Comparison of ENCODE assay signal across 8 cellular contexts in the genomic region with DNA sequence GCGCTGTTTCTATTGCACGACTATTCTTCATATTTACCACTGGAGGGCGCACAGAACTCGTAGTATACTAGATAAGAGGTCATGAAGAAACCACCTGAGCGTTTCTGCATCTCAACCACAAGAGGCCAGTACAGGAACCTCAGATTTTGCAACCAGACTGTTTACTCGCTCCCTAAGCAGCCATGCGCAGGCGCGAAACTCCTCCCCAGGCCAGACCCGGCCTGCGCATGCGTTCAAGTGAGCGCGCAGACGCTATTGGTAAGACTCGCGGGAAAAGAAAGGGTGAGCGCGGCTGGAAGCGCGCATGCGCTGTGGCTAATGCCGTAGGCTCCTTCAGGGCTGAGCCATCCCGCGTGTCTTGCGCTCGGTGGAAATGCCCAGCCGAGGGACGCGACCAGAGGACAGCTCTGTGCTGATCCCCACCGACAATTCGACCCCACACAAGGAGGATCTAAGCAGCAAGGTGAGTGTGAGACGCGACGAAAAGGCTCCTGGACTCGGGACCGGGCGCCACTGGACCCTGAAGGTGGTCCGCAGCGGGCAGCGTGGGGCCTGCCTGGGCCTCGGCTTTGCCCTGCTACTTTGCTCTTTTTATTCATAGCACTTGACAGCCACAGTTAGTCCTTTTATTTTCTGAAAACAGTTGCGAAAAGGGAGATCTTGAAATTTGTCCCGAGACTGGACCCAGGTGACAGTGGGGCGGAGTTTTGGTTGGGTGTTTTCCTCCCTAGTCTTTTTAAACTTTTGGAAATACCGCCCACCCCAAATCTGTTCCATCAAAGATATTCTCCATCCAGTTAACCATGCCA. TPM values are rescaled to one million over a fixed set of nuclear protein-coding genes. Genes with fewer than 3 reads are reported as not detected.
DNase-seq lines count a peak whose midpoint lies in the region; ATAC-seq and TF ChIP-seq lines count a peak whose summit lies in the region.

Gene ASNSD1, plus strand, starts transcription at position 312 of the 809 bp plus-strand sequence. CDS start 4,674 bp downstream, outside the sequence.

- TF ChIP-seq CTCF in GM12875 (IDR thresholded peaks at IDR 0.05; ENCODE audit: borderline replicate concordance, insufficient read depth, low read depth, low read length) (peak; percentile 82), adrenal gland (IDR thresholded peaks at IDR 0.05) (peak; percentile 94 to 100 (median 99)), heart left ventricle (IDR thresholded peaks at IDR 0.05) (peak in 11 of 12 donors; percentile 88 to 99 (median 97)), upper lobe of left lung (IDR thresholded peaks at IDR 0.05) (peak; percentile 83 to 99 (median 97))

- WGBS in adrenal gland, 4 donors = 0 to 1% (median 1%) methylated on average over 29 to 46 of the region's 46 CpGs
- 0 to 1% (median 0%) methylated on average over 28 to 46 of the region's 46 CpGs for WGBS in heart left ventricle, 4 donors
- WGBS in upper lobe of left lung, 2 donors = 0% methylated on average over 34 to 45 of the region's 46 CpGs

- peak within 1 kb of the TSS; percentile 84 for H3K4me3 ChIP-seq in GM12875 (ENCODE audit: low read depth, low read length)
- H3K4me3 ChIP-seq in adrenal gland = peak within 1 kb of the TSS; percentile 69 to 90 (median 84)
- peak within 1 kb of the TSS; percentile 59 to 100 (median 81) for H3K4me3 ChIP-seq in heart left ventricle
- peak within 1 kb of the TSS; percentile 66 to 90 (median 82) for H3K4me3 ChIP-seq in upper lobe of left lung

- intact Hi-C loops in adrenal gland (cut with DNase I) = no loop called here
- intact Hi-C loops in heart left ventricle (cut with DNase I) = loop anchor here (1.0 to 10.0 kb wide), 9 partner anchors 13 to 121 kb away; partner anchors contain the start of genes OSGEPL1 (in 4 of the 10), ANKAR (in 2 of the 10), ORMDL1 (in 1 of the 10) and PMS1 (in 1 of the 10)

- TF ChIP-seq POLR2A in adrenal gland (IDR thresholded peaks at IDR 0.05) = peak; percentile 65 to 97
- TF ChIP-seq POLR2A in heart left ventricle (IDR thresholded peaks at IDR 0.05) = peak; percentile 23 to 88
- peak in 3 of 4 donors; percentile 83 to 91 (median 87) for TF ChIP-seq POLR2A in upper lobe of left lung (IDR thresholded peaks at IDR 0.05)

- peak; percentile 97 for ATAC-seq in HG02798 (IDR thresholded peaks at IDR 0.05; ENCODE audit: poor library complexity, unreplicated experiment)
- peak; percentile 97 to 98 (median 98) for ATAC-seq in heart left ventricle
- ATAC-seq in upper lobe of left lung (ENCODE audit: low FRiP score in 2 of 2) = peak; percentile 98

- H3K27me3 ChIP-seq in adrenal gland (no peaks in the 10 kb centered on the region), heart left ventricle (no peaks in the 10 kb centered on the region), upper lobe of left lung (no peaks in the 10 kb centered on the region)

- H3K36me3 ChIP-seq in adrenal gland (replicated peaks in 1 of 2) (peaks cover 0 to 11% of the 10 kb centered on the region in 2 donors), heart left ventricle (peaks cover 0 to 27% (median 10%) of the 10 kb centered on the region in 9 donors), upper lobe of left lung (peaks cover 0 to 13% (median 3%) of the 10 kb centered on the region in 4 donors)

- no peaks in the 10 kb centered on the region for H3K9me3 ChIP-seq in adrenal gland (replicated peaks in 1 of 3)
- no peaks in the 10 kb centered on the region for H3K9me3 ChIP-seq in heart left ventricle
- H3K9me3 ChIP-seq in upper lobe of left lung = no peaks in the 10 kb centered on the region

- peak in 1 of 4 donors; percentile 28 for TF ChIP-seq EP300 in upper lobe of left lung (IDR thresholded peaks at IDR 0.05)

- peak within 1 kb of the TSS in 4 of 5 donors; percentile 59 to 92 (median 81) for H3K27ac ChIP-seq in adrenal gland
- peak within 1 kb of the TSS in 11 of 12 donors; percentile 63 to 91 (median 82) for H3K27ac ChIP-seq in heart left ventricle
- peak within 1 kb of the TSS; percentile 80 to 97 (median 88) for H3K27ac ChIP-seq in upper lobe of left lung

- H3K4me1 ChIP-seq in adrenal gland (replicated peaks in 1 of 2) (peaks cover 0 to 23% of the 10 kb centered on the region in 2 donors), heart left ventricle (peaks cover 0 to 55% (median 22%) of the 10 kb centered on the region in 12 donors), upper lobe of left lung (peaks cover 25 to 50% (median 32%) of the 10 kb centered on the region in 4 donors)

- DNase-seq in NCI-H1417 treated with DMSO at 0.1 percent for 48 hours (lab: John Stamatoyannopoulos, UW) (peak; percentile 96), SW480 (ENCODE audit: low spot score) (peak; percentile 99), adrenal gland (peak; percentile 98 to 99 (median 99)), heart left ventricle (peak; percentile 98 to 100 (median 99)), pons (ENCODE audit: low spot score) (peak; percentile 100), upper lobe of left lung (peak; percentile 97 to 99)

RNA-seq across cellular contexts. Expression of gene ASNSD1, which starts in this region (rescaled TPM):
- total RNA-seq in adrenal gland (10 to 100 TPM; 27.5 to 54.2 (median 42.6) TPM), heart left ventricle (10 to 100 TPM; 26.3 to 43.5 (median 32.4) TPM), upper lobe of left lung (10 to 100 TPM; 29.5 to 49.6 (median 34.3) TPM)
- polyA plus RNA-seq in adrenal gland (100 to 1,000 TPM in 1 of 3 donors, 10 to 100 TPM in 2; 29.3 to 101 (median 38.2) TPM), heart left ventricle (10 to 100 TPM; 30.3 to 46.0 TPM)

Comparison
In these comparisons a context has a peak if more than half of its experiments do, and no peak if none do; other contexts are left out.
1. Peak in every context shown above with its lines: DNase-seq, ATAC-seq, H3K4me3 ChIP-seq and H3K27ac ChIP-seq.
2. intact Hi-C loops: an anchor here in heart left ventricle (1.0 to 10.0 kb wide); none called in adrenal gland.